ENCODE assay signal across 14 cellular contexts in genomic region chr6:37635319-37635718, GRCh38.
DNase-seq lines count a peak whose midpoint lies in the region; ATAC-seq and TF ChIP-seq lines count a peak whose summit lies in the region.
"Had no signal": no experiment of that assay in that cellular context is flagged by ENCODE, and none has a peak within 500 bp of the region (broad histone marks: within the 10 kb centered on the region; RNA-seq: fewer than 3 reads in every experiment).

No MANE protein-coding gene starts in this region.

- H3K36me3 Mint-ChIP-seq in memory B cell = no peaks in the 10 kb centered on the region
- H3K36me3 Mint-ChIP-seq in HFFc6 (ENCODE audit: low read depth) = no peaks in the 10 kb centered on the region; the same call in 1 of the 2 replicates
- H3K36me3 Mint-ChIP-seq: CD4-positive, CD25-positive, alpha-beta regulatory T cell had no signal

- H3K4me1 ChIP-seq in right cardiac atrium (ENCODE audit: control insufficient read depth, insufficient read depth, low read length) = no peaks in the 10 kb centered on the region
- H3K4me1 ChIP-seq: HAP-1 had no signal

- intact Hi-C loops in Right ventricle myocardium inferior (cut with DNase I) (no loop called here), right cardiac atrium (cut with DNase I) (no loop called here)

- no peak overlapping the region for H3K27ac ChIP-seq in right cardiac atrium (ENCODE audit: low read length)

- no peak for TF ChIP-seq CTCF in HFFc6 (IDR thresholded peaks at IDR 0.05)

- peaks cover 2% of the 10 kb centered on the region for H3K27me3 Mint-ChIP-seq in memory B cell
- peaks cover 4% of the 10 kb centered on the region; the same call in 1 of the 2 replicates for H3K27me3 Mint-ChIP-seq in HFFc6 (ENCODE audit: insufficient read depth)
- H3K27me3 Mint-ChIP-seq: CD4-positive, CD25-positive, alpha-beta regulatory T cell had no signal

- H3K9me3 ChIP-seq in right cardiac atrium (ENCODE audit: control insufficient read depth, low read length) = no peaks in the 10 kb centered on the region
- H3K9me3 ChIP-seq: BE2C, HAP-1 had no signal

- H3K4me1 Mint-ChIP-seq in memory B cell (peaks cover 15% of the 10 kb centered on the region), HFFc6 (ENCODE audit: low read depth) (peaks cover 18% of the 10 kb centered on the region)

- H3K4me3 ChIP-seq in right cardiac atrium (ENCODE audit: low read length) = no peak overlapping the region
- H3K4me3 ChIP-seq: HAP-1 had no signal

- H3K4me3 Mint-ChIP-seq in memory B cell = no peak overlapping the region
- no peak overlapping the region for H3K4me3 Mint-ChIP-seq in HFFc6
- H3K4me3 Mint-ChIP-seq: CD4-positive, CD25-positive, alpha-beta regulatory T cell; CD8-positive, alpha-beta memory T cell had no signal

- ATAC-seq in Right ventricle myocardium inferior = no peak
- no peak for ATAC-seq in right cardiac atrium
- no peak for ATAC-seq in memory B cell (ENCODE audit: low read depth)
- no peak for ATAC-seq in GM18907 (IDR thresholded peaks at IDR 0.05; ENCODE audit: unreplicated experiment)

- H3K27me3 ChIP-seq in right cardiac atrium (ENCODE audit: control insufficient read depth, insufficient read depth) = no peaks in the 10 kb centered on the region
- H3K27me3 ChIP-seq: BE2C had no signal

- DNase-seq in Right ventricle myocardium inferior (ENCODE audit: missing footprints) = peak; percentile 21
- no peak for DNase-seq in right cardiac atrium
- peak; percentile 82 for DNase-seq in cerebellar cortex (ENCODE audit: low spot score)
- no peak for DNase-seq in memory B cell (ENCODE audit: low spot score in 2 of 2)
- DNase-seq in NCI-H69 (lab: John Stamatoyannopoulos, UW) = no peak
- DNase-seq in HFFc6 = no peak
- DNase-seq: BE2C; CD4-positive, CD25-positive, alpha-beta regulatory T cell; CD8-positive, alpha-beta memory T cell; DMS153; DMS79; GF-D8 had no signal

- H3K27ac Mint-ChIP-seq in memory B cell (peak overlapping the region; percentile 92), HFFc6 (no peak overlapping the region)

- H3K9me3 Mint-ChIP-seq in memory B cell (no peaks in the 10 kb centered on the region), HFFc6 (no peaks in the 10 kb centered on the region; the same call in 1 of the 2 replicates)
- H3K9me3 Mint-ChIP-seq: CD4-positive, CD25-positive, alpha-beta regulatory T cell; CD8-positive, alpha-beta memory T cell had no signal

- WGBS in right cardiac atrium = 92% methylated on average over 11 of the region's 11 CpGs

Comparison
In these comparisons a context has a peak if more than half of its experiments do, and no peak if none do; other contexts are left out.
1. DNase-seq: peak in Right ventricle myocardium inferior (single experiment) and cerebellar cortex (single experiment); none in right cardiac atrium (0 of 3), memory B cell (0 of 2), NCI-H69 (single experiment) and HFFc6 (single experiment).